ENCODE assay signal across 7 cellular contexts in genomic region chr3:194135516-194135805, GRCh38. TPM values are rescaled to one million over a fixed set of nuclear protein-coding genes. Genes with fewer than 3 reads are reported as not detected.
A peak's percentile ranks its signal among the peaks of the same experiment; 100 is the strongest.
DNase-seq lines count a peak whose midpoint lies in the region; FAIRE-seq and TF ChIP-seq lines count a peak whose summit lies in the region.

No MANE protein-coding gene starts in this region.

- in situ Hi-C loops in HAP-1 (cut with MboI; ENCODE audit: low sequenced_read_pairs), result loop anchor here (5.0 to 10.0 kb wide), 2 partner anchors 179 to 348 kb away; no protein-coding TSS in a partner anchor

- H3K27me3 Mint-ChIP-seq in glutamatergic neuron (ENCODE audit: unreplicated experiment), result peaks cover 23% of the 10 kb centered on the region

- H3K27ac Mint-ChIP-seq in glutamatergic neuron (ENCODE audit: unreplicated experiment), result no peak overlapping the region

- POLR2A ChIA-PET in HEK293T (lab: Yijun Ruan, JAX), result interaction anchor here (0.6 to 5.1 kb wide), 18 partner anchors 11 to 437 kb away, joined by 3 to 43 read pairs (median 4); no protein-coding TSS in a partner anchor

- DNase-seq in HAP-1 (ENCODE audit: low spot score in 2 of 2), result no peak
- no peak for DNase-seq in SJSA1 (ENCODE audit: low read depth in 1 of 2, low spot score in 2 of 2)
- DNase-seq in glutamatergic neuron, result no peak
- DNase-seq in small intestine, result no peak
- no peak for DNase-seq in activated CD4-positive, CD25-positive, alpha-beta regulatory T cell (lab: John Stamatoyannopoulos, UW)
- no peak for DNase-seq in HEK293T (ENCODE audit: extremely low spot score)
- DNase-seq in NCI-H1436 (lab: John Stamatoyannopoulos, UW), result no peak

- H3K9me3 ChIP-seq in HAP-1 (no peaks in the 10 kb centered on the region), SJSA1 (replicated peaks) (no peaks in the 10 kb centered on the region), small intestine (ENCODE audit: control insufficient read depth, low read depth) (no peaks in the 10 kb centered on the region)

- no peak for TF ChIP-seq CTCF in glutamatergic neuron (IDR thresholded peaks at IDR 0.05; ENCODE audit: partially characterized antibody, unreplicated experiment)

- FAIRE-seq in small intestine (lab: Jason Lieb, UNC), result no peak

- H3K27ac ChIP-seq in SJSA1, result peak overlapping the region; percentile 98
- peak overlapping the region; percentile 91 to 94 for H3K27ac ChIP-seq in small intestine (ENCODE audit: low read depth in 1 of 2, low read length in 1 of 2)

- 0 to 2% (median 1%) methylated on average over 4 of the region's 4 CpGs for WGBS in small intestine, 3 donors

- peaks cover 29% of the 10 kb centered on the region for H3K4me1 Mint-ChIP-seq in glutamatergic neuron (ENCODE audit: low read depth, unreplicated experiment)

- peak overlapping the region; percentile 90 for H3K4me3 Mint-ChIP-seq in glutamatergic neuron (ENCODE audit: unreplicated experiment)

- H3K36me3 ChIP-seq in HAP-1 (replicated peaks) (no peaks in the 10 kb centered on the region), SJSA1 (peaks cover 27% of the 10 kb centered on the region), small intestine (ENCODE audit: control insufficient read depth in 2 of 2, insufficient read depth in 2 of 2, low read length in 2 of 2) (no peaks in the 10 kb centered on the region)

- H3K36me3 Mint-ChIP-seq in glutamatergic neuron (ENCODE audit: unreplicated experiment), result no peaks in the 10 kb centered on the region

- H3K9me3 Mint-ChIP-seq in glutamatergic neuron (ENCODE audit: unreplicated experiment), result peaks cover 4% of the 10 kb centered on the region

- CTCF ChIA-PET in HEK293T (lab: Yijun Ruan, JAX), result interaction anchor here (1.1 kb wide), 1 partner anchor 180 kb away, joined by 3 read pairs; no protein-coding TSS in a partner anchor

- H3K4me1 ChIP-seq in HAP-1, result peaks cover 57% of the 10 kb centered on the region
- H3K4me1 ChIP-seq in SJSA1 (replicated peaks), result peaks cover 53% of the 10 kb centered on the region
- H3K4me1 ChIP-seq in small intestine (ENCODE audit: control insufficient read depth in 2 of 2, insufficient read depth in 1 of 2, low read depth in 1 of 2, low read length in 1 of 2), result peaks cover 14% of the 10 kb centered on the region in 2 donors

- H3K27me3 ChIP-seq in HAP-1 (ENCODE audit: low read depth) (no peaks in the 10 kb centered on the region), SJSA1 (replicated peaks) (no peaks in the 10 kb centered on the region), small intestine (ENCODE audit: control insufficient read depth in 2 of 2, insufficient read depth in 2 of 2, low read length in 2 of 2) (no peaks in the 10 kb centered on the region)

- H3K4me3 ChIP-seq in HAP-1 (peak overlapping the region; percentile 48), SJSA1 (peak overlapping the region; percentile 50), small intestine (ENCODE audit: low read depth in 1 of 2, low read length in 2 of 2) (peak overlapping the region; percentile 30 to 65)

TF ChIP-seq in HEK293T, 16 proteins besides CTCF, POLR2A, EP300 and RAD21:
- TF ChIP-seq PKNOX1 (IDR thresholded peaks at IDR 0.05), result no peak
- TF ChIP-seq FOXA1 (IDR thresholded peaks at IDR 0.05), result no peak
- TF ChIP-seq LEF1 (IDR thresholded peaks at IDR 0.05; ENCODE audit: borderline replicate concordance), result no peak
- TF ChIP-seq FOXM1 (IDR thresholded peaks at IDR 0.05; ENCODE audit: borderline replicate concordance), result no peak
- no peak for TF ChIP-seq SP1 (IDR thresholded peaks at IDR 0.05)
- no peak for TF ChIP-seq NFRKB (IDR thresholded peaks at IDR 0.05)
- no peak for TF ChIP-seq L3MBTL2 (conservative IDR thresholded peaks at IDR 0.05)
- no peak for TF ChIP-seq ELF4 (IDR thresholded peaks at IDR 0.05)
- TF ChIP-seq FOXK2 (IDR thresholded peaks at IDR 0.05), result no peak
- TF ChIP-seq TARDBP (IDR thresholded peaks at IDR 0.05), result no peak
- TF ChIP-seq BHLHE40 (IDR thresholded peaks at IDR 0.05; ENCODE audit: borderline replicate concordance), result no peak

RNA-seq across cellular contexts. Expression of gene HES1, which starts 0.5 kb away (rescaled TPM):
- total RNA-seq in SJSA1 (2014; rRNA removed; shearing (Covaris generic)), result 39.2 and 44.1 TPM in 2 replicates
- total RNA-seq in glutamatergic neuron (ENCODE audit: unreplicated experiment), result 0.34 TPM
- 10 to 100 TPM; 12.3 to 38.1 (median 17.0) TPM for polyA plus RNA-seq in small intestine

Comparison
In these comparisons a context has a peak if more than half of its experiments do, and no peak if none do; other contexts are left out.
1. RNA of gene HES1, which starts 0.5 kb away (total RNA-seq): 39.2 to 44.1 TPM in SJSA1; 0.34 TPM in glutamatergic neuron (single experiment); every median in the first group is over 10 times any median in the second.
2. Peak in every context shown above with its lines, with median percentiles within 50 percentile points of each other: H3K4me3 ChIP-seq.